In the genomic region with DNA sequence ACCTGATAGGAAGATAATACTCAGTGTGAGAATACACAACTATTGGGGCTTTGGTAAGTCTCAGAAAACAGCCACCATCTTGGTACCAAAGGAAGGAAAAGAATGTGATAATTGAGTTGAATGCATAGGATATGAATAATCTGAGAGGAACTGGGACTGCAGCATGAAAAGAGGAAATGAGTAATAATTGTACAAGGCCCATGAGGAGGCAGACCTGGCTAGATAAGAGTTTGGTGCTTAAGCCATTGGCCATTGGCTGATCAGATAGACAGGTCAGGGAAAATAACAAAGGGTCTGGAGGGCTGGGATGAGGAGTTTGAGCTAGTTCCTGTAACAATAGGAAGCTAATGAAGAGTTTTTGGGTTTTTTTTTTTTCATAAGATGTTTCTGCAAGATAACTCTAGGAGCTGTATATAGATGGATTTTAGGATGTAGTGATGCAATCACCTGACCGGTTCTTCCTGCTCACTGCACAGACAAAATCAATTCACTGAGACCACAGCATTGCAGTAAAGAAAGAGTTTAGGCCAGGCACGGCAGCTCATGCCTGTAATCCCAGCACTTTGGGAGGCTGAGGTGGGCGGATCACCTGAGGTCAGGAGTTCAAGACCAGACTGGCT, we compare ENCODE assay signal across 8 cellular contexts. TPM values are rescaled to one million over a fixed set of nuclear protein-coding genes. Genes with fewer than 3 reads are reported as not detected.
DNase-seq lines count a peak whose midpoint lies in the region; ATAC-seq and TF ChIP-seq lines count a peak whose summit lies in the region.

No MANE protein-coding gene starts in this region.

- DNase-seq in NOMO-1 treated with DMSO at 0.1 percent for 48 hours (lab: John Stamatoyannopoulos, UW; ENCODE audit: unreplicated experiment) (peak; percentile 74), glomerular endothelial cell (ENCODE audit: extremely low read depth, low read depth, low spot score) (peak; percentile 71), ecto neural progenitor cell (ENCODE audit: low spot score) (no peak), colonic mucosa (no peak), body of pancreas (no peak)
- DNase-seq in stimulated activated CD4-positive, alpha-beta T cell treated with anti-CD3 and anti-CD28 coated beads, Interleukin-4, amount 100 ng/mL, for 1 hour = no peak

- no peaks in the 10 kb centered on the region for H3K4me1 ChIP-seq in colonic mucosa
- no peaks in the 10 kb centered on the region for H3K4me1 ChIP-seq in body of pancreas

- H3K4me3 ChIP-seq in colonic mucosa (no peak overlapping the region), body of pancreas (no peak overlapping the region)

- H3K9me3 ChIP-seq in colonic mucosa (no peaks in the 10 kb centered on the region), body of pancreas (no peaks in the 10 kb centered on the region)

- TF ChIP-seq CTCF in colonic mucosa (IDR thresholded peaks at IDR 0.05) (no peak), body of pancreas (IDR thresholded peaks at IDR 0.05) (no peak)

- no peaks in the 10 kb centered on the region for H3K27me3 ChIP-seq in colonic mucosa
- no peaks in the 10 kb centered on the region for H3K27me3 ChIP-seq in body of pancreas

- no peak for TF ChIP-seq POLR2A in body of pancreas (IDR thresholded peaks at IDR 0.05)

- intact Hi-C loops in colonic mucosa (cut with DNase I) = no loop called here
- intact Hi-C loops in body of pancreas (cut with DNase I) = no loop called here

- WGBS in body of pancreas, 2 donors = 66 to 71% methylated on average over 2 to 3 of the region's 3 CpGs

- no peaks in the 10 kb centered on the region for H3K36me3 ChIP-seq in colonic mucosa
- no peaks in the 10 kb centered on the region for H3K36me3 ChIP-seq in body of pancreas (replicated peaks in 1 of 2; ENCODE audit: insufficient read depth in 1 of 2, low read depth in 2 of 2)

- H3K27ac ChIP-seq in colonic mucosa (no peak overlapping the region), body of pancreas (no peak overlapping the region)

- ATAC-seq in GM18519 (IDR thresholded peaks at IDR 0.05; ENCODE audit: low FRiP score, unreplicated experiment) (peak; percentile 79), HG02642 (IDR thresholded peaks at IDR 0.05; ENCODE audit: poor library complexity, unreplicated experiment) (peak; percentile 85), body of pancreas (no peak)

- no peak overlapping the region for H3K9ac ChIP-seq in colonic mucosa (ENCODE audit: low read depth in 2 of 2, low read length in 2 of 2)

RNA-seq across cellular contexts. Expression of a gene that starts 5.3 kb away (rescaled TPM):
- total RNA-seq in glomerular endothelial cell = 9.5 and 17.6 TPM in 2 replicates
- total RNA-seq in colonic mucosa = 10 to 100 TPM; 19.0 to 24.8 TPM
- total RNA-seq in body of pancreas = 1 to 10 TPM; 8.3 to 9.6 TPM

RNA-seq across cellular contexts. Expression of a gene that starts 21.5 kb away (rescaled TPM):
- total RNA-seq in glomerular endothelial cell = 4.7 and 8.1 TPM in 2 replicates
- 1 to 10 TPM in 1 of 2 donors, under 1 TPM in 1; 0.96 to 3.9 TPM for total RNA-seq in colonic mucosa
- under 1 TPM in 1 of 2 donors, not detected in 1; 0.26 TPM for total RNA-seq in body of pancreas

RNA-seq across cellular contexts. Expression of a gene that starts 40.8 kb away (rescaled TPM):
- total RNA-seq in glomerular endothelial cell (3.4 and 5.0 TPM in 2 replicates), colonic mucosa (10 to 100 TPM in 1 of 2 donors, 1 to 10 TPM in 1; 5.3 to 16.1 TPM), body of pancreas (under 1 TPM in 1 of 2 donors, not detected in 1; 0.26 TPM)

Comparison
In these comparisons a context has a peak if more than half of its experiments do, and no peak if none do; other contexts are left out.
1. DNase-seq: peak in NOMO-1 treated with DMSO at 0.1 percent for 48 hours (single experiment) and glomerular endothelial cell (single experiment); none in ecto neural progenitor cell (single experiment), colonic mucosa (single experiment), body of pancreas (0 of 4) and stimulated activated CD4-positive, alpha-beta T cell treated with anti-CD3 and anti-CD28 coated beads, Interleukin-4, amount 100 ng/mL, for 1 hour (single experiment).